ENCODE assay signal across 9 cellular contexts in genomic region chr13:37869506-37869755, GRCh38. TPM values are rescaled to one million over a fixed set of nuclear protein-coding genes. Genes with fewer than 3 reads are reported as not detected.
DNase-seq lines count a peak whose midpoint lies in the region; ATAC-seq, FAIRE-seq and TF ChIP-seq lines count a peak whose summit lies in the region.
"Had no signal": no experiment of that assay in that cellular context is flagged by ENCODE, and none has a peak within 500 bp of the region (broad histone marks: within the 10 kb centered on the region; RNA-seq: fewer than 3 reads in every experiment).

No MANE protein-coding gene starts in this region.

- TF ChIP-seq EP300 in HepG2 (IDR thresholded peaks at IDR 0.05; ENCODE audit: low read depth in 2 of 2, low read length in 2 of 2) (no peak), HepG2 (CRISPR knock-in tag; IDR thresholded peaks at IDR 0.05; ENCODE audit: borderline replicate concordance) (no peak)

- no TSS peak for BruUV-seq in HepG2 (replicated peaks; lab: Mats Ljungman, UMichigan)

- DNase-seq in MG63, result no peak
- no peak for DNase-seq in chondrocyte (ENCODE audit: low spot score)
- no peak for DNase-seq in HepG2 (ENCODE audit: low spot score)
- DNase-seq in C1 segment of cervical spinal cord (lab: John Stamatoyannopoulos, UW), result no peak
- no peak for DNase-seq in GM10266 (ENCODE audit: extremely low spot score)
- DNase-seq: activated naive CD8-positive, alpha-beta T cell treated with anti-CD3 and anti-CD28 coated beads, Interleukin-2, amount 10 ng/mL, durations not matched to agents 7 days and 5 days had no signal

- no peaks in the 10 kb centered on the region for H3K9me3 Mint-ChIP-seq in chondrocyte (ENCODE audit: low read depth)
- H3K9me3 Mint-ChIP-seq: activated naive CD8-positive, alpha-beta T cell treated with anti-CD3 and anti-CD28 coated beads, Interleukin-2, amount 10 ng/mL, durations not matched to agents 7 days and 5 days had no signal

- no peaks in the 10 kb centered on the region for H3K27me3 ChIP-seq in MG63
- peaks cover 0 to 23% of the 10 kb centered on the region in 2 experiments; a peak in 2 of 5 replicates for H3K27me3 ChIP-seq in HepG2 (ENCODE audit: control insufficient read depth in 1 of 2, insufficient read depth in 2 of 2, low read length in 2 of 2)
- H3K27me3 ChIP-seq in stomach smooth muscle (ENCODE audit: control insufficient read depth in 1 of 2, insufficient read depth in 2 of 2, low read length in 2 of 2), result no peaks in the 10 kb centered on the region

- H4K20me1 ChIP-seq in HepG2 (ENCODE audit: insufficient read depth, low read length), result no peaks in the 10 kb centered on the region

- peak; percentile 33; the same call in 2 of the 3 replicates for ATAC-seq in HepG2
- ATAC-seq in HG03565 (IDR thresholded peaks at IDR 0.05; ENCODE audit: unreplicated experiment), result no peak
- ATAC-seq in GM18498 (IDR thresholded peaks at IDR 0.05; ENCODE audit: unreplicated experiment), result no peak

- H3K27ac Mint-ChIP-seq in chondrocyte (ENCODE audit: unreplicated experiment), result peak overlapping the region; percentile 74

- no peak for TF ChIP-seq RAD21 in HepG2 (CRISPR knock-in tag; IDR thresholded peaks at IDR 0.05)

- no peak for TF ChIP-seq POLR2A in HepG2 (IDR thresholded peaks at IDR 0.05; ENCODE audit: insufficient read depth in 1 of 2, low read depth in 2 of 2, low read length in 2 of 2)

- H2AFZ ChIP-seq in HepG2 (ENCODE audit: low read length), result no peak overlapping the region

- no peaks in the 10 kb centered on the region for H3K36me3 Mint-ChIP-seq in chondrocyte (ENCODE audit: low read depth)
- H3K36me3 Mint-ChIP-seq: activated naive CD8-positive, alpha-beta T cell treated with anti-CD3 and anti-CD28 coated beads, Interleukin-2, amount 10 ng/mL, durations not matched to agents 7 days and 5 days had no signal

- in situ Hi-C loops in HepG2 (cut with HindIII; ENCODE audit: extremely low pct_ligation_motif_present, low pct_unique_long_range_greater_than_20kb), result no loop called here

- H3K4me1 ChIP-seq in HepG2 (ENCODE audit: insufficient read depth, low read length) (no peaks in the 10 kb centered on the region), stomach smooth muscle (ENCODE audit: control insufficient read depth, insufficient read depth, low read length) (no peaks in the 10 kb centered on the region)

- peak overlapping the region; percentile 56 for H3K4me3 ChIP-seq in MG63
- no peak overlapping the region for H3K4me3 ChIP-seq in HepG2 (replicated peaks in 1 of 3; ENCODE audit: insufficient read depth in 1 of 3, low read depth in 2 of 3, low read length in 3 of 3)
- H3K4me3 ChIP-seq in stomach smooth muscle (ENCODE audit: low read length in 2 of 2), result peak overlapping the region; percentile 91 to 95

- CTCF ChIA-PET in HepG2 (lab: Yijun Ruan, JAX; ENCODE audit: low intra/inter-chr PET ratio, low total read pairs), result no interaction called here

- no peak overlapping the region for H3K27ac ChIP-seq in HepG2 (ENCODE audit: extremely low read length, insufficient read depth, low read length)
- peak overlapping the region; percentile 66 for H3K27ac ChIP-seq in stomach smooth muscle (ENCODE audit: low read length)

- peaks cover 29% of the 10 kb centered on the region for H3K4me1 Mint-ChIP-seq in chondrocyte (ENCODE audit: low read depth)
- H3K4me1 Mint-ChIP-seq: activated naive CD8-positive, alpha-beta T cell treated with anti-CD3 and anti-CD28 coated beads, Interleukin-2, amount 10 ng/mL, durations not matched to agents 7 days and 5 days had no signal

- H3K9ac ChIP-seq in HepG2 (ENCODE audit: insufficient read depth, low read depth, low read length) (no peak overlapping the region), stomach smooth muscle (ENCODE audit: low read length in 2 of 2) (peak overlapping the region; percentile 74)

- no peak for TF ChIP-seq CTCF in chondrocyte (IDR thresholded peaks at IDR 0.05)
- no peak for TF ChIP-seq CTCF in HepG2 (CRISPR knock-in tag; IDR thresholded peaks at IDR 0.05)
- TF ChIP-seq CTCF in GM10266 (IDR thresholded peaks at IDR 0.05; ENCODE audit: control insufficient read depth, insufficient read depth, low read depth, missing control alignments), result no peak

- FAIRE-seq in HepG2 (lab: Jason Lieb, UNC), result no peak

- H3K27me3 Mint-ChIP-seq in chondrocyte (ENCODE audit: low read depth), result no peaks in the 10 kb centered on the region

- H3K9me3 ChIP-seq in MG63, result no peaks in the 10 kb centered on the region
- H3K9me3 ChIP-seq in HepG2 (ENCODE audit: low read length), result no peaks in the 10 kb centered on the region
- H3K9me3 ChIP-seq in stomach smooth muscle (ENCODE audit: control insufficient read depth in 2 of 2, low read length in 2 of 2), result no peaks in the 10 kb centered on the region

- H3K4me2 ChIP-seq in HepG2 (ENCODE audit: low read depth, low read length), result peak overlapping the region; percentile 6; the same call in 1 of the 2 replicates

- H3K79me2 ChIP-seq in HepG2 (ENCODE audit: insufficient read depth, low read length), result no peaks in the 10 kb centered on the region

- H3K36me3 ChIP-seq in MG63, result no peaks in the 10 kb centered on the region
- no peaks in the 10 kb centered on the region for H3K36me3 ChIP-seq in HepG2 (replicated peaks in 1 of 2; ENCODE audit: control insufficient read depth in 1 of 2, insufficient read depth in 2 of 2, low read length in 2 of 2)
- H3K36me3 ChIP-seq in stomach smooth muscle (ENCODE audit: control insufficient read depth in 2 of 2, insufficient read depth in 2 of 2, low read length in 2 of 2), result no peaks in the 10 kb centered on the region

- intact Hi-C loops in HepG2 (cut with micrococcal nuclease; ENCODE audit: unreplicated experiment), result no loop called here

- peak overlapping the region; percentile 92 for H3K4me3 Mint-ChIP-seq in chondrocyte (ENCODE audit: unreplicated experiment)
- H3K4me3 Mint-ChIP-seq: activated naive CD8-positive, alpha-beta T cell treated with anti-CD3 and anti-CD28 coated beads, Interleukin-2, amount 10 ng/mL, durations not matched to agents 7 days and 5 days had no signal

- WGBS in HepG2 (ENCODE audit: low lambda C conversion rate), result 35% methylated on average over 9 of the region's 19 CpGs

- POLR2A ChIA-PET in HepG2 (lab: Yijun Ruan, JAX), result no interaction called here

TF ChIP-seq in HepG2, 621 proteins besides CTCF, POLR2A, EP300 and RAD21 (continues in another document):
- TF ChIP-seq ZNF10 (CRISPR knock-in tag; IDR thresholded peaks at IDR 0.05; ENCODE audit: borderline replicate concordance, low read depth) (no peak), ZNF484 (CRISPR knock-in tag; IDR thresholded peaks at IDR 0.05; ENCODE audit: borderline replicate concordance, low read depth) (no peak), REST (IDR thresholded peaks at IDR 0.05; ENCODE audit: borderline replicate concordance in 1 of 2, low read depth in 1 of 2, low read length in 2 of 2) (no peak), ZNF883 (CRISPR knock-in tag; IDR thresholded peaks at IDR 0.05; ENCODE audit: not compliant biosample characterization) (no peak), FOXJ3 (CRISPR knock-in tag; IDR thresholded peaks at IDR 0.05; ENCODE audit: borderline replicate concordance) (no peak)

RNA-seq across cellular contexts. Expression of gene TRPC4, which starts 0.1 kb away (rescaled TPM):
- 2.4 and 13.3 TPM in 2 replicates for total RNA-seq in MG63 (2014; rRNA removed; shearing (Covaris generic); ENCODE audit: low replicate concordance)
- 2.3 to 3.2 TPM (median 3.0 TPM) in 3 replicates for total RNA-seq in chondrocyte
- not detected in 2 replicates for total RNA-seq in HepG2 (2016; rRNA removed; fragmentation: Illumina TruSeq; extraction: Trizol)
- total RNA-seq in HepG2 (2016; cell fraction: cytosol; rRNA removed; fragmentation: Illumina TruSeq; extraction: Trizol; ENCODE audit: low read depth), result not detected in 2 replicates
- not detected in 2 replicates for total RNA-seq in HepG2 (2016; cell fraction: insoluble cytoplasmic fraction; rRNA removed; fragmentation: Illumina TruSeq; extraction: Trizol)
- total RNA-seq in HepG2 (2016; cell fraction: membrane; rRNA removed; fragmentation: Illumina TruSeq; extraction: Trizol), result not detected in 2 replicates
- not detected in 2 replicates for total RNA-seq in HepG2 (2016; cell fraction: nucleus; rRNA removed; fragmentation: Illumina TruSeq; extraction: Trizol)
- polyA plus RNA-seq in HepG2 (2011; rRNA removed), result not detected in 2 replicates
- not detected in 2 replicates for polyA plus RNA-seq in HepG2 (2011; cell fraction: cytosol; rRNA removed)
- polyA plus RNA-seq in HepG2 (2011; cell fraction: nucleus; rRNA removed), result not detected in 2 replicates
- not detected in 2 replicates for polyA plus RNA-seq in HepG2 (2012)
- polyA plus RNA-seq in HepG2 (2016; cell fraction: cytosol; fragmentation: Illumina TruSeq; extraction: Trizol; ENCODE audit: low read depth), result not detected in 2 replicates
- not detected in 2 replicates for polyA plus RNA-seq in HepG2 (2016; cell fraction: insoluble cytoplasmic fraction; fragmentation: Illumina TruSeq; extraction: Trizol; ENCODE audit: low read depth)
- not detected in 2 replicates for polyA plus RNA-seq in HepG2 (2016; cell fraction: membrane; fragmentation: Illumina TruSeq; extraction: Trizol; ENCODE audit: low read depth)
- polyA plus RNA-seq in HepG2 (2016; cell fraction: nucleus; fragmentation: Illumina TruSeq; extraction: Trizol; ENCODE audit: insufficient read depth, low read depth), result not detected in 2 replicates
- not detected in 2 replicates for polyA minus RNA-seq in HepG2 (2011; rRNA and poly(A)+ RNA removed; ENCODE audit: low replicate concordance)
- not detected in 2 replicates for polyA minus RNA-seq in HepG2 (2011; cell fraction: cytosol; rRNA and poly(A)+ RNA removed)
- polyA minus RNA-seq in HepG2 (2011; cell fraction: nucleus; rRNA and poly(A)+ RNA removed), result not detected in 2 replicates
- total RNA-seq: activated naive CD8-positive, alpha-beta T cell treated with anti-CD3 and anti-CD28 coated beads, Interleukin-2, amount 10 ng/mL, durations not matched to agents 7 days and 5 days had no signal

Comparison
In these comparisons a context has a peak if more than half of its experiments do, and no peak if none do; other contexts are left out.
1. H3K4me3 ChIP-seq: peak in MG63 (single experiment) and stomach smooth muscle (2 of 2); none in HepG2 (0 of 3).